ENCODE assay signal across 8 cellular contexts in genomic region chr5:132807163-132807838, GRCh38. TPM values are rescaled to one million over a fixed set of nuclear protein-coding genes. Genes with fewer than 3 reads are reported as not detected.
A peak's percentile ranks its signal among the peaks of the same experiment; 100 is the strongest.
DNase-seq lines count a peak whose midpoint lies in the region; ATAC-seq and TF ChIP-seq lines count a peak whose summit lies in the region.

No MANE protein-coding gene starts in this region.

- peak; percentile 15 for DNase-seq in activated CD4-positive, alpha-beta T cell treated with anti-CD3 and anti-CD28 coated beads for 48 hours
- DNase-seq in activated CD4-positive, alpha-beta T cell treated with anti-CD3 and anti-CD28 coated beads, Interleukin-2, amount 50 U/mL, for 48 hours = no peak
- DNase-seq in SW480 (ENCODE audit: low spot score) = peak; percentile 99
- DNase-seq in suprapubic skin (ENCODE audit: low spot score in 2 of 2) = peak; percentile 40 to 76
- no peak for DNase-seq in stimulated activated CD4-positive, alpha-beta T cell treated with anti-CD3 and anti-CD28 coated beads, Interleukin-2, amount 100 ng/mL, for 48 hours
- DNase-seq in activated CD4-positive, CD25-positive, alpha-beta regulatory T cell treated with anti-CD3 and anti-CD28 coated beads, Interleukin-2, amount 50 U/mL, for 72 hours = no peak

- H3K4me1 ChIP-seq in iPS-20b (ENCODE audit: insufficient read depth, low read length) (peaks cover 7% of the 10 kb centered on the region; the same call in 1 of the 2 replicates), suprapubic skin (no peaks in the 10 kb centered on the region)

- H3K9me3 ChIP-seq in iPS-20b (ENCODE audit: insufficient read depth, low read depth, low read length) (no peaks in the 10 kb centered on the region), suprapubic skin (no peaks in the 10 kb centered on the region)

- H3K9ac ChIP-seq in iPS-20b (ENCODE audit: low read depth, low read length) = peak overlapping the region; percentile 34; the same call in 1 of the 2 replicates

- no peak for ATAC-seq in GM21825 (IDR thresholded peaks at IDR 0.05; ENCODE audit: unreplicated experiment)

- TF ChIP-seq CTCF in suprapubic skin (IDR thresholded peaks at IDR 0.05) = no peak

- TF ChIP-seq EP300 in suprapubic skin (IDR thresholded peaks at IDR 0.05) = no peak

- H3K36me3 ChIP-seq in iPS-20b (ENCODE audit: insufficient read depth, low read depth, low read length) = no peaks in the 10 kb centered on the region
- no peaks in the 10 kb centered on the region for H3K36me3 ChIP-seq in suprapubic skin

- H3K27ac ChIP-seq in iPS-20b (ENCODE audit: low read length) (no peak overlapping the region), suprapubic skin (no peak overlapping the region)

- TF ChIP-seq POLR2A in suprapubic skin (IDR thresholded peaks at IDR 0.05) = no peak

- H3K27me3 ChIP-seq in iPS-20b (ENCODE audit: insufficient read depth, low read length) (peaks cover 36% of the 10 kb centered on the region), suprapubic skin (peaks cover 21% of the 10 kb centered on the region)

- H3K4me3 ChIP-seq in iPS-20b (ENCODE audit: low read length) = no peak overlapping the region
- H3K4me3 ChIP-seq in suprapubic skin = no peak overlapping the region

- WGBS in suprapubic skin = 75% methylated on average over 11 of the region's 12 CpGs

RNA-seq across cellular contexts. Expression of gene SOWAHA, which starts 5.8 kb away (rescaled TPM):
- total RNA-seq in suprapubic skin = under 1 TPM in 3 of 4 donors, not detected in 1; 0.23 to 0.93 (median 0.48) TPM

RNA-seq across cellular contexts. Expression of gene SHROOM1, which starts 23.1 kb away (rescaled TPM):
- 1 to 10 TPM in 3 of 4 donors, under 1 TPM in 1; 0.76 to 2.8 (median 2.3) TPM for total RNA-seq in suprapubic skin

RNA-seq across cellular contexts. Expression of gene SEPTIN8, which starts 30.3 kb away (rescaled TPM):
- total RNA-seq in suprapubic skin = 10 to 100 TPM; 75.9 to 85.0 (median 80.8) TPM

RNA-seq across cellular contexts. Expression of gene GDF9, which starts 59.0 kb away (rescaled TPM):
- 1 to 10 TPM in 1 of 4 donors, under 1 TPM in 3; 0.47 to 4.8 (median 0.90) TPM for total RNA-seq in suprapubic skin

RNA-seq across cellular contexts. Expression of gene UQCRQ, which starts 59.1 kb away (rescaled TPM):
- 100 to 1,000 TPM; 124 to 243 (median 161) TPM for total RNA-seq in suprapubic skin

Comparison
In these comparisons a context has a peak if more than half of its experiments do, and no peak if none do; other contexts are left out.
1. DNase-seq: peak in activated CD4-positive, alpha-beta T cell treated with anti-CD3 and anti-CD28 coated beads for 48 hours (single experiment), SW480 (single experiment) and suprapubic skin (2 of 2); none in activated CD4-positive, alpha-beta T cell treated with anti-CD3 and anti-CD28 coated beads, Interleukin-2, amount 50 U/mL, for 48 hours (0 of 2), stimulated activated CD4-positive, alpha-beta T cell treated with anti-CD3 and anti-CD28 coated beads, Interleukin-2, amount 100 ng/mL, for 48 hours (0 of 2) and activated CD4-positive, CD25-positive, alpha-beta regulatory T cell treated with anti-CD3 and anti-CD28 coated beads, Interleukin-2, amount 50 U/mL, for 72 hours (single experiment).